ENCODE assay signal across 8 cellular contexts in the genomic region with DNA sequence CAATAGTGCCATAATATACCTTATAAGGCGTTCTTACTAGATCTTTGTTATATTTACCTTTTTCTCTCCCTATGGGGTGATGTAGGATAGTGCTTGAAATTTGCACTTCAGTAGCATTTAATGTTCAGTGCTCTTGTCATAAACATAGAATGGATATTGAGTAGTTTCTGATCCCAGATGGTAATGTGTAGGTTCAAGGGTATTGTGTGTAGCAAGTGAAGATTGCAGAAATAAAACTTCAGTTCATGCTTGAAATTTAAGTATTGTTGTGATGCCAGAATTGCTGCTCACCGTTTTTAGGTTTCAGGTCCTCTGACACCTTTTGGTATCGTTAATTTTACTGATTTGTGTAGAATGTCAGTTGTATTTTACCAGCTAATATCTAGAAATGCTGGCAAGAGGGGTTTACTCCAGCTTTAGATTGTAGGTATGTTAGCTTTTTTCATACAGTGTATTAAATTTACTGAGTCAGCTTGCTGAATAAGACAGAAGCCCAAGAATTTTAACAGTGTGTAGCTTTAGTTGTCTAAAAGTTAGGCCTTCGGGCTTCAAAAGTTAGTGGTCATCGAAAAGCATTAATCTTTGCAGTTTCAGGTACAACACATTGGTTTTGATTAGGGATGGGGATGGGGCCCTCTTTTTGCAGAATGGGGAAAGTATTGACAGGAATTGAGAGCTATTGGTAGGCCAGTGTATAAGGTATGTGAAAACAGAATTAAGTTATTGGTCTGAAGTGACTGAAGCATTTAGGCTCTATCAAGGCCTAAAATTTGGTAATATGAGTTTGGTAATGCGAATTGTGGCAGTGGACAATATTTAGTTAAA. TPM values are rescaled to one million over a fixed set of nuclear protein-coding genes. Genes with fewer than 3 reads are reported as not detected.
A peak's percentile ranks its signal among the peaks of the same experiment; 100 is the strongest.
DNase-seq lines count a peak whose midpoint lies in the region; ATAC-seq, FAIRE-seq and TF ChIP-seq lines count a peak whose summit lies in the region.

No MANE protein-coding gene starts in this region.

- H3K9me3 ChIP-seq in heart right ventricle, result no peaks in the 10 kb centered on the region
- no peaks in the 10 kb centered on the region for H3K9me3 ChIP-seq in astrocyte (ENCODE audit: insufficient read depth, low read depth, low read length)
- no peaks in the 10 kb centered on the region for H3K9me3 ChIP-seq in uterus

- H3K9ac ChIP-seq in astrocyte (ENCODE audit: low read length), result peak overlapping the region; percentile 94

- peaks cover 66% of the 10 kb centered on the region for H3K79me2 ChIP-seq in astrocyte (ENCODE audit: insufficient read depth, low read length)

- peak overlapping the region; percentile 77 to 90 (median 85) for H3K4me3 ChIP-seq in heart right ventricle
- peak overlapping the region; percentile 99 for H3K4me3 ChIP-seq in astrocyte (ENCODE audit: insufficient read depth, low read depth, low read length)
- H3K4me3 ChIP-seq in uterus, result peak overlapping the region; percentile 81 to 96

- peaks cover 15% of the 10 kb centered on the region for H3K4me1 Mint-ChIP-seq in astrocyte (ENCODE audit: low read depth, unreplicated experiment)

- peak overlapping the region; percentile 91 for H3K27ac Mint-ChIP-seq in astrocyte (ENCODE audit: unreplicated experiment)

- H4K20me1 ChIP-seq in astrocyte (ENCODE audit: insufficient read depth, low read length), result peaks cover 58% of the 10 kb centered on the region

- H3K4me2 ChIP-seq in astrocyte (ENCODE audit: low read length), result peak overlapping the region; percentile 91

- no peaks in the 10 kb centered on the region for H3K9me3 Mint-ChIP-seq in astrocyte (ENCODE audit: unreplicated experiment)

- TF ChIP-seq POLR2A in uterus (IDR thresholded peaks at IDR 0.05), result no peak

- H3K36me3 ChIP-seq in heart right ventricle (no peaks in the 10 kb centered on the region), astrocyte (ENCODE audit: insufficient read depth, low read length) (no peaks in the 10 kb centered on the region), uterus (no peaks in the 10 kb centered on the region)

- TF ChIP-seq CTCF in heart right ventricle (IDR thresholded peaks at IDR 0.05) (no peak), astrocyte (IDR thresholded peaks at IDR 0.05; ENCODE audit: insufficient read depth, low read depth, low read length) (no peak), uterus (IDR thresholded peaks at IDR 0.05) (no peak)

- 3 to 5% methylated on average over 6 of the region's 6 CpGs for WGBS in heart right ventricle, 2 donors

- H3K27ac ChIP-seq in heart right ventricle (peak overlapping the region; percentile 91 to 99 (median 98)), astrocyte (ENCODE audit: low read depth, low read length) (peak overlapping the region; percentile 63), uterus (peak overlapping the region; percentile 98 to 100)

- ATAC-seq in heart right ventricle, result no peak
- no peak for ATAC-seq in Right ventricle myocardium superior (ENCODE audit: poor library complexity)
- no peak for ATAC-seq in HG03342 (IDR thresholded peaks at IDR 0.05; ENCODE audit: unreplicated experiment)
- ATAC-seq in GM18909 (IDR thresholded peaks at IDR 0.05; ENCODE audit: poor library complexity, unreplicated experiment), result no peak
- ATAC-seq in GM21390 (IDR thresholded peaks at IDR 0.05; ENCODE audit: unreplicated experiment), result no peak

- H3K27me3 ChIP-seq in heart right ventricle, result no peaks in the 10 kb centered on the region
- no peaks in the 10 kb centered on the region for H3K27me3 ChIP-seq in astrocyte (ENCODE audit: insufficient read depth, low read length)
- H3K27me3 ChIP-seq in uterus, result no peaks in the 10 kb centered on the region

- no peak overlapping the region for H2AFZ ChIP-seq in astrocyte (ENCODE audit: low read depth, low read length)

- H3K27me3 Mint-ChIP-seq in astrocyte (ENCODE audit: low read depth, unreplicated experiment), result no peaks in the 10 kb centered on the region

- H3K36me3 Mint-ChIP-seq in astrocyte (ENCODE audit: low read depth, unreplicated experiment), result no peaks in the 10 kb centered on the region

- intact Hi-C loops in heart right ventricle (cut with DNase I), result loop anchor here in 7 of 10 donors (5.0 to 10.0 kb wide), 7 partner anchors 62 to 379 kb away; no protein-coding TSS in a partner anchor
- intact Hi-C loops in Right ventricle myocardium superior (cut with DNase I), result loop anchor here (10.0 kb wide), 1 partner anchor 49 kb away; no protein-coding TSS in a partner anchor
- intact Hi-C loops in uterus (cut with DNase I; ENCODE audit: low total_unique reads), result no loop called here

- peak overlapping the region; percentile 96 for H3K4me3 Mint-ChIP-seq in astrocyte (ENCODE audit: unreplicated experiment)

- H3K4me1 ChIP-seq in heart right ventricle, result peaks cover 5 to 47% (median 36%) of the 10 kb centered on the region in 9 donors
- H3K4me1 ChIP-seq in astrocyte (ENCODE audit: insufficient read depth, low read length), result peaks cover 9% of the 10 kb centered on the region
- H3K4me1 ChIP-seq in uterus, result no peaks in the 10 kb centered on the region

- FAIRE-seq in astrocyte (lab: Jason Lieb, UNC), result no peak

- DNase-seq in heart right ventricle (no peak), Right ventricle myocardium superior (no peak), astrocyte (ENCODE audit: low read depth) (no peak), medulla oblongata (ENCODE audit: extremely low spot score) (peak; percentile 48), uterus (no peak)

RNA-seq across cellular contexts. Expression of a gene that starts 2.0 kb away (rescaled TPM):
- total RNA-seq in heart right ventricle, result 10 to 100 TPM; 49.4 to 89.9 (median 56.9) TPM
- 10 to 100 TPM; 21.8 to 28.5 TPM for polyA plus RNA-seq in heart right ventricle
- total RNA-seq in Right ventricle myocardium superior, result 54.3 TPM
- 90.3 and 99.2 TPM in 2 replicates for total RNA-seq in astrocyte
- 100 to 1,000 TPM in 3 of 4 donors, 10 to 100 TPM in 1; 40.0 to 317 (median 189) TPM for total RNA-seq in uterus

RNA-seq across cellular contexts. Expression of a gene that starts 2.1 kb away (rescaled TPM):
- total RNA-seq in heart right ventricle, result under 1 TPM; 0.17 to 0.69 (median 0.41) TPM
- polyA plus RNA-seq in heart right ventricle, result under 1 TPM; 0.15 to 0.19 TPM
- total RNA-seq in Right ventricle myocardium superior, result 0.30 TPM
- 1.4 and 1.5 TPM in 2 replicates for total RNA-seq in astrocyte
- total RNA-seq in uterus, result 1 to 10 TPM in 1 of 4 donors, under 1 TPM in 1, not detected in 2; 0.62 to 1.3 TPM

RNA-seq across cellular contexts. Expression of a gene that starts 47.4 kb away (rescaled TPM):
- total RNA-seq in heart right ventricle (100 to 1,000 TPM in 5 of 10 donors, 10 to 100 TPM in 5; 90.4 to 147 (median 100) TPM), Right ventricle myocardium superior (96.7 TPM), astrocyte (71.0 and 72.5 TPM in 2 replicates), uterus (10 to 100 TPM; 13.8 to 69.9 (median 31.5) TPM)
- 10 to 100 TPM; 18.4 to 27.5 TPM for polyA plus RNA-seq in heart right ventricle
